In the genomic region with DNA sequence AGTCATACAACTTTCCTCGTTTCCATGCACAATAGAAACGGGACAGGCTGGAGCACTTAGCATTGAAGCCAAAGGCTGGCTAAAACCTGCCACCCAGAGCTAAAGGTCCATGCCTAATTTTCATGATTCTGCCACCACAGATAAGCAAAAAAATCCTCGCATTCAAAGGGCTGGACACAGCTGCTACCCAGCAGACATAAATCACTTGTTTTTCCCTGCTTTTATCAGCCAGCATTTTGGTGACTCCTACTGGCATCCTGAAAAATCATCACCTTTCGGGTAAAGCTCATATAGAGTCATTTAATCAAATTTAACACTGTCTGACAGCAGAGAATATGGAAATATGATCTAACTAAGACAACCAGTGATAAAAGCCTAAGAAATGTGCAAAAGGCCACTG, we compare ENCODE assay signal across 16 cellular contexts. TPM values are rescaled to one million over a fixed set of nuclear protein-coding genes. Genes with fewer than 3 reads are reported as not detected.
DNase-seq lines count a peak whose midpoint lies in the region; ATAC-seq, FAIRE-seq and TF ChIP-seq lines count a peak whose summit lies in the region.
"Had no signal": no experiment of that assay in that cellular context is flagged by ENCODE, and none has a peak within 500 bp of the region (broad histone marks: within the 10 kb centered on the region; RNA-seq: fewer than 3 reads in every experiment).

No MANE protein-coding gene starts in this region.

- H3K4me1 Mint-ChIP-seq in activated T-cell treated with anti-CD3 and anti-CD28 coated beads, Interleukin-2, amount 50 U/mL, for 72 hours (ENCODE audit: low read depth), result peaks cover 31% of the 10 kb centered on the region

- H3F3A ChIP-seq in SK-N-SH (replicated peaks; ENCODE audit: insufficient read depth), result peaks cover 12% of the 10 kb centered on the region

- H2AFZ ChIP-seq in SK-N-SH (ENCODE audit: low read depth), result no peak overlapping the region

- no peaks in the 10 kb centered on the region for H4K20me1 ChIP-seq in SK-N-SH (ENCODE audit: insufficient read depth)
- H4K20me1 ChIP-seq: BLaER1 had no signal

- H3K9ac ChIP-seq in SK-N-SH, result no peak overlapping the region
- H3K9ac ChIP-seq: BLaER1 had no signal

- no peak overlapping the region; a peak in 1 of 4 replicates for H3K27ac ChIP-seq in SK-N-SH (ENCODE audit: low read depth in 2 of 2, low read length in 1 of 2)
- H3K27ac ChIP-seq: BLaER1, SK-N-MC had no signal

- H3K9me2 ChIP-seq in SK-N-SH, result no peaks in the 10 kb centered on the region

- H3K4me1 ChIP-seq in SK-N-SH (ENCODE audit: control insufficient read depth in 1 of 2, insufficient read depth in 2 of 2, low read depth in 1 of 2, low read length in 1 of 2), result peaks cover 6 to 13% of the 10 kb centered on the region in 2 experiments; a peak in 3 of 4 replicates
- H3K4me1 ChIP-seq: BLaER1 had no signal

- CTCF ChIA-PET in SK-N-SH (lab: Yijun Ruan, JAX), result interaction anchor here (0.7 to 5.5 kb wide), 16 partner anchors 9 to 291 kb away, joined by 3 to 52 read pairs (median 6); a partner anchor contains a TSS

- no peaks in the 10 kb centered on the region for H3K9me3 ChIP-seq in SK-N-SH
- H3K9me3 ChIP-seq: BLaER1 had no signal

- H3K36me3 Mint-ChIP-seq in activated T-cell treated with anti-CD3 and anti-CD28 coated beads, Interleukin-2, amount 50 U/mL, for 72 hours (ENCODE audit: insufficient read depth in 2 of 2), result peaks cover 2 to 19% of the 10 kb centered on the region in 2 donors

- no peaks in the 10 kb centered on the region for H3K9me3 Mint-ChIP-seq in activated T-cell treated with anti-CD3 and anti-CD28 coated beads, Interleukin-2, amount 50 U/mL, for 72 hours

- no peak overlapping the region for H3K4me2 ChIP-seq in SK-N-SH
- H3K4me2 ChIP-seq: BLaER1 had no signal

- WGBS in SK-N-SH (ENCODE audit: low lambda C conversion rate), result 85% methylated on average over 4 of the region's 4 CpGs

- ATAC-seq in activated T-cell treated with anti-CD3 and anti-CD28 coated beads, Interleukin-2, amount 50 U/mL, for 72 hours (replicated peaks in 1 of 2), result no peak

- H3K4me3 ChIP-seq in SK-N-SH (ENCODE audit: low read depth in 2 of 2, low read length in 1 of 2) (no peak overlapping the region), fibroblast of villous mesenchyme (ENCODE audit: low read depth, low read length) (no peak overlapping the region)
- H3K4me3 ChIP-seq: BLaER1, lung, SK-N-MC had no signal

- DNase-seq in A172 (ENCODE audit: low spot score), result peak; percentile 23
- no peak for DNase-seq in GM19239 (ENCODE audit: insufficient read length, low spot score)
- DNase-seq in SK-N-SH, result no peak
- DNase-seq in fibroblast of villous mesenchyme (ENCODE audit: low read depth), result peak; percentile 60
- DNase-seq in cortex of kidney (lab: John Stamatoyannopoulos, UW), result no peak
- DNase-seq in activated T-cell treated with anti-CD3 and anti-CD28 coated beads, Interleukin-2, amount 50 U/mL, for 72 hours, result no peak
- no peak for DNase-seq in AG08395 (ENCODE audit: low spot score)
- DNase-seq in NCI-H226, result no peak
- DNase-seq: activated CD4-positive, CD25-positive, alpha-beta regulatory T cell treated with anti-CD3 and anti-CD28 coated beads, Interleukin-2, amount 50 U/mL, for 72 hours; cerebellar nuclear complex; IMR-90; substantia nigra had no signal

- no peak for TF ChIP-seq EP300 in SK-N-SH (IDR thresholded peaks at IDR 0.05; ENCODE audit: borderline replicate concordance in 1 of 2, low read depth in 1 of 2, low read length in 1 of 2)

- H3K79me2 ChIP-seq in SK-N-SH (ENCODE audit: insufficient read depth), result no peaks in the 10 kb centered on the region

- H3K27ac Mint-ChIP-seq in activated T-cell treated with anti-CD3 and anti-CD28 coated beads, Interleukin-2, amount 50 U/mL, for 72 hours, result no peak overlapping the region
- H3K27ac Mint-ChIP-seq: progenitor cell of endocrine pancreas had no signal

- no peaks in the 10 kb centered on the region for H3K27me3 Mint-ChIP-seq in activated T-cell treated with anti-CD3 and anti-CD28 coated beads, Interleukin-2, amount 50 U/mL, for 72 hours (ENCODE audit: low read depth)
- H3K27me3 Mint-ChIP-seq: progenitor cell of endocrine pancreas had no signal

- peaks cover 24 to 44% of the 10 kb centered on the region in 2 experiments for H3K36me3 ChIP-seq in SK-N-SH (replicated peaks in 1 of 2; ENCODE audit: control insufficient read depth in 1 of 2, insufficient read depth in 2 of 2, low read length in 1 of 2)

- TF ChIP-seq CTCF in SK-N-SH (IDR thresholded peaks at IDR 0.05) (peak; percentile 33), fibroblast of villous mesenchyme (IDR thresholded peaks at IDR 0.05; ENCODE audit: insufficient read depth, low read depth, low read length) (peak; percentile 26)

- POLR2A ChIA-PET in SK-N-SH (lab: Yijun Ruan, JAX), result no interaction called here

- H3K27me3 ChIP-seq in SK-N-SH (ENCODE audit: insufficient read depth), result no peaks in the 10 kb centered on the region
- H3K27me3 ChIP-seq: BLaER1 had no signal

- H3K4me3 Mint-ChIP-seq in activated T-cell treated with anti-CD3 and anti-CD28 coated beads, Interleukin-2, amount 50 U/mL, for 72 hours, result no peak overlapping the region

- peak; percentile 70 for TF ChIP-seq RAD21 in SK-N-SH (IDR thresholded peaks at IDR 0.05; ENCODE audit: low read length)

- FAIRE-seq in GM19239 (lab: Jason Lieb, UNC), result peak; percentile 47

TF ChIP-seq in SK-N-SH, 30 proteins besides CTCF, POLR2A, EP300 and RAD21:
- TF ChIP-seq, protein P1, sequence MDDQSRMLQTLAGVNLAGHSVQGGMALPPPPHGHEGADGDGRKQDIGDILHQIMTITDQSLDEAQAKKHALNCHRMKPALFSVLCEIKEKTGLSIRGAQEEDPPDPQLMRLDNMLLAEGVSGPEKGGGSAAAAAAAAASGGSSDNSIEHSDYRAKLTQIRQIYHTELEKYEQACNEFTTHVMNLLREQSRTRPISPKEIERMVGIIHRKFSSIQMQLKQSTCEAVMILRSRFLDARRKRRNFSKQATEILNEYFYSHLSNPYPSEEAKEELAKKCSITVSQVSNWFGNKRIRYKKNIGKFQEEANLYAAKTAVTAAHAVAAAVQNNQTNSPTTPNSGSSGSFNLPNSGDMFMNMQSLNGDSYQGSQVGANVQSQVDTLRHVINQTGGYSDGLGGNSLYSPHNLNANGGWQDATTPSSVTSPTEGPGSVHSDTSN (IDR thresholded peaks at IDR 0.05), result 0 out of 2 replicates have a peak, but pooled peaks have one; percentile 32
- TF ChIP-seq GABPA (IDR thresholded peaks at IDR 0.05; ENCODE audit: low read depth) (no peak), SMC3 (IDR thresholded peaks at IDR 0.05; ENCODE audit: low read depth, low read length) (peak; percentile 39; the same call in 1 of the 2 replicates)
TF ChIP-seq in SK-N-SH: peak in this region for 2.

RNA-seq across cellular contexts. Expression of a gene that starts 37.9 kb away (rescaled TPM):
- total RNA-seq in A172 (2014; rRNA removed; shearing (Covaris generic)), result 20.2 and 24.7 TPM in 2 replicates
- polyA plus RNA-seq in SK-N-SH (2012; rRNA removed), result 17.9 and 23.4 TPM in 2 replicates
- 15.5 and 15.8 TPM in 2 replicates for polyA plus RNA-seq in SK-N-SH (2012; cell fraction: cytosol; rRNA removed)
- polyA plus RNA-seq in SK-N-SH (2012; cell fraction: nucleus; rRNA removed), result 30.7 and 49.3 TPM in 2 replicates
- total RNA-seq in fibroblast of villous mesenchyme, result 35.8 and 49.7 TPM in 2 replicates
- 10 to 100 TPM; 46.1 to 52.5 TPM for total RNA-seq in activated T-cell treated with anti-CD3 and anti-CD28 coated beads, Interleukin-2, amount 50 U/mL, for 72 hours

RNA-seq across cellular contexts. Expression of a gene that starts 45.4 kb away (rescaled TPM):
- 1.5 and 3.4 TPM in 2 replicates for total RNA-seq in A172 (2014; rRNA removed; shearing (Covaris generic))
- polyA plus RNA-seq in SK-N-SH (2012; rRNA removed), result 2.8 and 3.2 TPM in 2 replicates
- 2.7 and 3.0 TPM in 2 replicates for polyA plus RNA-seq in SK-N-SH (2012; cell fraction: cytosol; rRNA removed)
- polyA plus RNA-seq in SK-N-SH (2012; cell fraction: nucleus; rRNA removed), result 3.4 and 5.7 TPM in 2 replicates
- total RNA-seq in fibroblast of villous mesenchyme, result 2.3 and 4.3 TPM in 2 replicates
- total RNA-seq in activated T-cell treated with anti-CD3 and anti-CD28 coated beads, Interleukin-2, amount 50 U/mL, for 72 hours, result 1 to 10 TPM; 2.8 to 4.9 TPM

RNA-seq across cellular contexts. Expression of a gene that starts 45.8 kb away (rescaled TPM):
- total RNA-seq in A172 (2014; rRNA removed; shearing (Covaris generic)), result 15.0 and 16.6 TPM in 2 replicates
- 36.7 and 61.2 TPM in 2 replicates for polyA plus RNA-seq in SK-N-SH (2012; rRNA removed)
- 46.8 and 79.7 TPM in 2 replicates for polyA plus RNA-seq in SK-N-SH (2012; cell fraction: cytosol; rRNA removed)
- 18.1 and 22.1 TPM in 2 replicates for polyA plus RNA-seq in SK-N-SH (2012; cell fraction: nucleus; rRNA removed)
- 4.3 and 7.7 TPM in 2 replicates for total RNA-seq in fibroblast of villous mesenchyme
- 10 to 100 TPM; 24.9 to 32.6 TPM for total RNA-seq in activated T-cell treated with anti-CD3 and anti-CD28 coated beads, Interleukin-2, amount 50 U/mL, for 72 hours

Comparison
In these comparisons a context has a peak if more than half of its experiments do, and no peak if none do; other contexts are left out.
1. DNase-seq: peak in A172 (single experiment) and fibroblast of villous mesenchyme (single experiment); none in GM19239 (single experiment), SK-N-SH (single experiment), cortex of kidney (single experiment), activated T-cell treated with anti-CD3 and anti-CD28 coated beads, Interleukin-2, amount 50 U/mL, for 72 hours (0 of 2), AG08395 (single experiment) and NCI-H226 (single experiment).